In the genomic region with DNA sequence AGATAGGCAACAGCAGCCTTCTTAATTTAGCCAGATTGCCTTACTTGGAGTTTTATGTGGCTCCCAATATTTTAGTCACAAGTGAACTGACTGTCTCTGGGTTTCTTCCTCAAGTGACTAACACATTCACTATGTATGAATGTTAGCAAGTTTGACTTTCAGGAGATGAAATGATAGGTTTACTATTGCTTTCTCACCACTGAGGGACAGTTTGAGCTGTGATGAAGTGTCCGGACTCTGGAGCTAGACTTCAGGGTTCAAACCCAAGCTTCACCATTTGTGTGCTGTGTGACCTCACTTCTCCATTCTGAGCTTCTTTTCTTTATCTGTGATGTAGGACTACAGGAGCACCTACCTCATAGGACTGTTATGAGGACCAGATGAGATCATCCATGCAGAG, we compare ENCODE assay signal across 14 cellular contexts. TPM values are rescaled to one million over a fixed set of nuclear protein-coding genes. Genes with fewer than 3 reads are reported as not detected.
A peak's percentile ranks its signal among the peaks of the same experiment; 100 is the strongest.
DNase-seq lines count a peak whose midpoint lies in the region; ATAC-seq and TF ChIP-seq lines count a peak whose summit lies in the region.
"Had no signal": no experiment of that assay in that cellular context is flagged by ENCODE, and none has a peak within 500 bp of the region (broad histone marks: within the 10 kb centered on the region; RNA-seq: fewer than 3 reads in every experiment).

No MANE protein-coding gene starts in this region.

- H3K4me2 ChIP-seq in IMR-90 (ENCODE audit: low read depth, low read length) = peak overlapping the region; percentile 41; the same call in 1 of the 2 replicates

- no CpG with 5 or more reads among the region's 1 CpG for WGBS in IMR-90 (ENCODE audit: extremely low coverage in 2 of 2, insufficient read length in 1 of 2), 2 experiments

- in situ Hi-C loops in IMR-90 (cut with MboI; ENCODE audit: low sequenced_read_pairs) = no loop called here

- BruUV-seq in IMR-90 (replicated peaks; lab: Mats Ljungman, UMichigan) = no TSS peak

- peak overlapping the region; percentile 96 for H2BK120ac ChIP-seq in IMR-90 (ENCODE audit: low read depth, low read length)

- CTCF ChIA-PET in IMR-90 (lab: Yijun Ruan, JAX) = interaction anchor here (1.0 kb wide), 2 partner anchors 8 to 9 kb away, joined by 3 read pairs; a partner anchor contains a TSS

- H2BK5ac ChIP-seq in IMR-90 (ENCODE audit: low read depth, low read length, poor library complexity, severe bottlenecking) = peak overlapping the region; percentile 99

- no peaks in the 10 kb centered on the region; the same call in 1 of the 2 replicates for H3K36me3 ChIP-seq in IMR-90 (ENCODE audit: control insufficient read depth, insufficient read depth, low read length)
- H3K36me3 ChIP-seq in mucosa of rectum (ENCODE audit: control insufficient read depth in 2 of 2, insufficient read depth in 2 of 2, low read length in 2 of 2) = peaks cover 8 to 9% of the 10 kb centered on the region in 2 donors

- H3K27ac ChIP-seq in IMR-90 (ENCODE audit: insufficient read depth, low read length) = peak overlapping the region; percentile 50
- peak overlapping the region; percentile 57 to 81 for H3K27ac ChIP-seq in mucosa of rectum (ENCODE audit: low read depth in 2 of 2, low read length in 2 of 2)

- DNase-seq in AG08395 (ENCODE audit: low spot score) (peak; percentile 71), IMR-90 (peak; percentile 88), cardiac fibroblast (ENCODE audit: low read depth in 2 of 2) (peak; percentile 22 to 83), HuH-7.5 (ENCODE audit: low spot score) (no peak), NCI-H1694 treated with DMSO at 0.1 percent for 48 hours (lab: John Stamatoyannopoulos, UW) (no peak), Kasumi-1 (lab: John Stamatoyannopoulos, UW) (no peak)
- DNase-seq: activated CD8-positive, alpha-beta T cell treated with anti-CD3 and anti-CD28 coated beads for 36 hours; CD8-positive, alpha-beta T cell; effector CD8-positive, alpha-beta T cell; NCI-H1417; NCI-H774; stimulated activated naive CD4-positive, alpha-beta T cell treated with Interleukin-2 at 50 U/mL for 16 hours had no signal

- H4K8ac ChIP-seq in IMR-90 (ENCODE audit: low read depth in 2 of 2, low read length in 2 of 2) = peak overlapping the region; percentile 38 to 93; a peak in 3 of 4 replicates

- peaks cover 21% of the 10 kb centered on the region for H3K9me1 ChIP-seq in IMR-90 (ENCODE audit: insufficient read depth, low read length)

- no peak for TF ChIP-seq POLR2A in IMR-90 (IDR thresholded peaks at IDR 0.05; ENCODE audit: low read depth, low read length)

- POLR2A ChIA-PET in IMR-90 (lab: Charles Lee; ENCODE audit: unreplicated experiment) = interaction anchor here (1.0 kb wide), 1 partner anchor 8 kb away, joined by 3 read pairs; a partner anchor contains a TSS

- H3K4ac ChIP-seq in IMR-90 (ENCODE audit: low read depth, low read length) = peak overlapping the region; percentile 97; the same call in 1 of the 2 replicates

- H2AFZ ChIP-seq in IMR-90 (replicated peaks; ENCODE audit: low read length, poor library complexity) = no peak overlapping the region

- peak overlapping the region; percentile 98 for H2BK20ac ChIP-seq in IMR-90 (ENCODE audit: low read depth, low read length)

- ATAC-seq in IMR-90 (ENCODE audit: low read depth) (peak; percentile 65), GM21576 (IDR thresholded peaks at IDR 0.05; ENCODE audit: unreplicated experiment) (no peak)
- ATAC-seq: activated CD8-positive, alpha-beta T cell treated with anti-CD3 and anti-CD28 coated beads for 36 hours; CD8-positive, alpha-beta T cell had no signal

- H3K9me3 ChIP-seq in IMR-90 (ENCODE audit: control insufficient read depth, insufficient read depth, low read length) (no peaks in the 10 kb centered on the region), mucosa of rectum (ENCODE audit: control insufficient read depth in 2 of 2, low read length in 2 of 2) (no peaks in the 10 kb centered on the region)

- H3K18ac ChIP-seq in IMR-90 (ENCODE audit: low read depth, low read length) = peak overlapping the region; percentile 90; the same call in 1 of the 2 replicates

- peaks cover 35 to 68% of the 10 kb centered on the region in 2 experiments for H3K79me1 ChIP-seq in IMR-90 (ENCODE audit: low read depth in 1 of 2, low read length in 2 of 2)

- dilution Hi-C loops in IMR-90 (cut with HindIII; ENCODE audit: low sequenced_read_pairs, unreplicated experiment) = no loop called here

- TF ChIP-seq RAD21 in IMR-90 (IDR thresholded peaks at IDR 0.05; ENCODE audit: low read length) = no peak

- peak overlapping the region; percentile 72 for H4K91ac ChIP-seq in IMR-90 (ENCODE audit: insufficient read depth, low read depth, low read length)

- H3K14ac ChIP-seq in IMR-90 (replicated peaks; ENCODE audit: low read depth, low read length) = peak overlapping the region; percentile 93

- intact Hi-C loops in IMR-90 (cut with micrococcal nuclease) = no loop called here

- no peak overlapping the region for H2AK9ac ChIP-seq in IMR-90 (replicated peaks; ENCODE audit: low read depth, low read length, poor library complexity)

- peaks cover 4% of the 10 kb centered on the region; the same call in 1 of the 2 replicates for H4K20me1 ChIP-seq in IMR-90 (ENCODE audit: insufficient read depth, low read length)

- TF ChIP-seq CTCF in IMR-90 (conservative IDR thresholded peaks at IDR 0.05; ENCODE audit: low read depth, low read length) = no peak
- TF ChIP-seq CTCF in cardiac fibroblast (IDR thresholded peaks at IDR 0.05; ENCODE audit: low read depth, low read length) = no peak

- H3K27me3 ChIP-seq in IMR-90 (ENCODE audit: control insufficient read depth, insufficient read depth, low read length) (no peaks in the 10 kb centered on the region), mucosa of rectum (ENCODE audit: control insufficient read depth in 2 of 2, insufficient read depth in 2 of 2, low read length in 2 of 2) (no peaks in the 10 kb centered on the region)

- peak overlapping the region; percentile 88 for H3K56ac ChIP-seq in IMR-90 (ENCODE audit: extremely low read depth, insufficient read depth, low read length)

- peak overlapping the region; percentile 68; the same call in 2 of the 3 replicates for H2BK15ac ChIP-seq in IMR-90 (ENCODE audit: low read depth, low read length)

- peaks cover 21% of the 10 kb centered on the region for H3K4me1 ChIP-seq in IMR-90 (ENCODE audit: control insufficient read depth, insufficient read depth, low read length)
- peaks cover 4 to 35% of the 10 kb centered on the region in 2 donors for H3K4me1 ChIP-seq in mucosa of rectum (ENCODE audit: control insufficient read depth in 2 of 2, insufficient read depth in 2 of 2, low read length in 2 of 2)

- H2AK5ac ChIP-seq in IMR-90 (ENCODE audit: low read depth, low read length) = peak overlapping the region; percentile 92

- H3K4me3 ChIP-seq in IMR-90 (ENCODE audit: insufficient read depth, low read depth, low read length) (no peak overlapping the region), cardiac fibroblast (replicated peaks in 1 of 2; ENCODE audit: low read depth in 2 of 2, low read length in 2 of 2) (no peak overlapping the region), mucosa of rectum (ENCODE audit: low read length in 2 of 2) (no peak overlapping the region)

- H4K5ac ChIP-seq in IMR-90 (ENCODE audit: low read depth, low read length) = peak overlapping the region; percentile 73; the same call in 1 of the 2 replicates

- peak overlapping the region; percentile 94; the same call in 1 of the 2 replicates for H3K23ac ChIP-seq in IMR-90 (ENCODE audit: low read depth, low read length)

- H3K9ac ChIP-seq in IMR-90 (ENCODE audit: low read depth, low read length) = peak overlapping the region; percentile 1; the same call in 1 of the 2 replicates
- H3K9ac ChIP-seq in mucosa of rectum (ENCODE audit: low read depth in 1 of 2, low read length in 2 of 2) = no peak overlapping the region

TF ChIP-seq in IMR-90, 13 proteins besides CTCF, POLR2A, EP300 and RAD21:
- TF ChIP-seq MXI1 (IDR thresholded peaks at IDR 0.05; ENCODE audit: borderline replicate concordance, low read depth, low read length) (no peak), FOS (IDR thresholded peaks at IDR 0.05; ENCODE audit: low read depth, low read length) (peak; percentile 15), CEBPB (IDR thresholded peaks at IDR 0.05; ENCODE audit: low read depth, low read length) (peak; percentile 25; the same call in 1 of the 2 replicates), RCOR1 (IDR thresholded peaks at IDR 0.05; ENCODE audit: insufficient replicate concordance, low read length) (no peak), SMC3 (IDR thresholded peaks at IDR 0.05; ENCODE audit: low read depth, low read length) (no peak), BHLHE40 (IDR thresholded peaks at IDR 0.05; ENCODE audit: low read depth, low read length) (0 out of 2 replicates have a peak, but pooled peaks have one; percentile 8)
- TF ChIP-seq, protein P1, sequence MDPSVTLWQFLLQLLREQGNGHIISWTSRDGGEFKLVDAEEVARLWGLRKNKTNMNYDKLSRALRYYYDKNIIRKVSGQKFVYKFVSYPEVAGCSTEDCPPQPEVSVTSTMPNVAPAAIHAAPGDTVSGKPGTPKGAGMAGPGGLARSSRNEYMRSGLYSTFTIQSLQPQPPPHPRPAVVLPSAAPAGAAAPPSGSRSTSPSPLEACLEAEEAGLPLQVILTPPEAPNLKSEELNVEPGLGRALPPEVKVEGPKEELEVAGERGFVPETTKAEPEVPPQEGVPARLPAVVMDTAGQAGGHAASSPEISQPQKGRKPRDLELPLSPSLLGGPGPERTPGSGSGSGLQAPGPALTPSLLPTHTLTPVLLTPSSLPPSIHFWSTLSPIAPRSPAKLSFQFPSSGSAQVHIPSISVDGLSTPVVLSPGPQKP (IDR thresholded peaks at IDR 0.05; ENCODE audit: borderline replicate concordance, low read depth, low read length) = no peak
TF ChIP-seq in IMR-90: peak in this region for 3.

RNA-seq across cellular contexts. Expression of a gene that starts 8.2 kb away (rescaled TPM):
- 8.1 and 9.1 TPM in 2 replicates for total RNA-seq in IMR-90 (2012; rRNA removed)
- 12.5 and 13.5 TPM in 2 replicates for polyA plus RNA-seq in IMR-90 (2012; rRNA removed)
- 3.5 and 5.9 TPM in 2 replicates for polyA plus RNA-seq in IMR-90 (2012; cell fraction: cytosol; rRNA removed)
- 42.9 and 80.9 TPM in 2 replicates for polyA plus RNA-seq in IMR-90 (2012; cell fraction: nucleus; rRNA removed; ENCODE audit: low replicate concordance)

RNA-seq across cellular contexts. Expression of a gene that starts 44.1 kb away (rescaled TPM):
- total RNA-seq in IMR-90 (2012; rRNA removed) = 20.4 and 23.1 TPM in 2 replicates
- 26.4 and 29.6 TPM in 2 replicates for polyA plus RNA-seq in IMR-90 (2012; rRNA removed)
- polyA plus RNA-seq in IMR-90 (2012; cell fraction: cytosol; rRNA removed) = 19.3 and 28.9 TPM in 2 replicates
- 15.9 and 19.1 TPM in 2 replicates for polyA plus RNA-seq in IMR-90 (2012; cell fraction: nucleus; rRNA removed; ENCODE audit: low replicate concordance)

Comparison
In these comparisons a context has a peak if more than half of its experiments do, and no peak if none do; other contexts are left out.
1. DNase-seq: peak in AG08395 (single experiment), IMR-90 (single experiment) and cardiac fibroblast (2 of 2); none in HuH-7.5 (single experiment), NCI-H1694 treated with DMSO at 0.1 percent for 48 hours (single experiment) and Kasumi-1 (0 of 2).